In the genomic region with DNA sequence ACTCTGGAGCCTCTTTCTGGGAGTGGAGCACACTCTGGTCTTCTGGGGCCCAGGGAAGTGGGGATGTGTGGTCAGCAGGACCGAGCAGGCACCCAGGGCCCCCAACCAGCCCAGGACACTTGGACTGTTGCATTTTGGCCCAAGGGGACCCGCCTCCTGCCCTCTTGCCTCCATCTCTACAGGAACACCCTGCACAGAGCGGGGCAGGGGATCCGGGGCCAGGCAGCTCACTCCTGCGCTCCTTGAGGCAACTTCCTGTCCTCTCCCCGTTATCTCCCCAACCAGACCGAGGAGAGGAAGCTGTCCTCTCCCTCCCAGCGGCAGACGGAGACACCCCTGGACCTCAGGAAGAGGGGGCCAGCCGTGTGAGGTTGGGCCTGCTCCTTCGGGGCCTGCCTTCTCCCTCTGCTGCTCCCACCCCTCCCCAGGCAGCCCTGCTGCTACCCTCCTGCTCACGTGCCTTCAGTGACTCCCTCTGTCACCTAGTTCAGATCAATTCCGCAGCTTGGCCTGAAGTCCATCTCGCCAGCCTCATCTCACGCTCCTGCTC, we compare ENCODE assay signal across 1 cellular context.
TF ChIP-seq lines count a peak whose summit lies in the region.

No MANE protein-coding gene starts in this region.

TF ChIP-seq in K562, 482 proteins besides CTCF, POLR2A, EP300 and RAD21 (continued from another document and continues in another):
- TF ChIP-seq, protein P1, sequence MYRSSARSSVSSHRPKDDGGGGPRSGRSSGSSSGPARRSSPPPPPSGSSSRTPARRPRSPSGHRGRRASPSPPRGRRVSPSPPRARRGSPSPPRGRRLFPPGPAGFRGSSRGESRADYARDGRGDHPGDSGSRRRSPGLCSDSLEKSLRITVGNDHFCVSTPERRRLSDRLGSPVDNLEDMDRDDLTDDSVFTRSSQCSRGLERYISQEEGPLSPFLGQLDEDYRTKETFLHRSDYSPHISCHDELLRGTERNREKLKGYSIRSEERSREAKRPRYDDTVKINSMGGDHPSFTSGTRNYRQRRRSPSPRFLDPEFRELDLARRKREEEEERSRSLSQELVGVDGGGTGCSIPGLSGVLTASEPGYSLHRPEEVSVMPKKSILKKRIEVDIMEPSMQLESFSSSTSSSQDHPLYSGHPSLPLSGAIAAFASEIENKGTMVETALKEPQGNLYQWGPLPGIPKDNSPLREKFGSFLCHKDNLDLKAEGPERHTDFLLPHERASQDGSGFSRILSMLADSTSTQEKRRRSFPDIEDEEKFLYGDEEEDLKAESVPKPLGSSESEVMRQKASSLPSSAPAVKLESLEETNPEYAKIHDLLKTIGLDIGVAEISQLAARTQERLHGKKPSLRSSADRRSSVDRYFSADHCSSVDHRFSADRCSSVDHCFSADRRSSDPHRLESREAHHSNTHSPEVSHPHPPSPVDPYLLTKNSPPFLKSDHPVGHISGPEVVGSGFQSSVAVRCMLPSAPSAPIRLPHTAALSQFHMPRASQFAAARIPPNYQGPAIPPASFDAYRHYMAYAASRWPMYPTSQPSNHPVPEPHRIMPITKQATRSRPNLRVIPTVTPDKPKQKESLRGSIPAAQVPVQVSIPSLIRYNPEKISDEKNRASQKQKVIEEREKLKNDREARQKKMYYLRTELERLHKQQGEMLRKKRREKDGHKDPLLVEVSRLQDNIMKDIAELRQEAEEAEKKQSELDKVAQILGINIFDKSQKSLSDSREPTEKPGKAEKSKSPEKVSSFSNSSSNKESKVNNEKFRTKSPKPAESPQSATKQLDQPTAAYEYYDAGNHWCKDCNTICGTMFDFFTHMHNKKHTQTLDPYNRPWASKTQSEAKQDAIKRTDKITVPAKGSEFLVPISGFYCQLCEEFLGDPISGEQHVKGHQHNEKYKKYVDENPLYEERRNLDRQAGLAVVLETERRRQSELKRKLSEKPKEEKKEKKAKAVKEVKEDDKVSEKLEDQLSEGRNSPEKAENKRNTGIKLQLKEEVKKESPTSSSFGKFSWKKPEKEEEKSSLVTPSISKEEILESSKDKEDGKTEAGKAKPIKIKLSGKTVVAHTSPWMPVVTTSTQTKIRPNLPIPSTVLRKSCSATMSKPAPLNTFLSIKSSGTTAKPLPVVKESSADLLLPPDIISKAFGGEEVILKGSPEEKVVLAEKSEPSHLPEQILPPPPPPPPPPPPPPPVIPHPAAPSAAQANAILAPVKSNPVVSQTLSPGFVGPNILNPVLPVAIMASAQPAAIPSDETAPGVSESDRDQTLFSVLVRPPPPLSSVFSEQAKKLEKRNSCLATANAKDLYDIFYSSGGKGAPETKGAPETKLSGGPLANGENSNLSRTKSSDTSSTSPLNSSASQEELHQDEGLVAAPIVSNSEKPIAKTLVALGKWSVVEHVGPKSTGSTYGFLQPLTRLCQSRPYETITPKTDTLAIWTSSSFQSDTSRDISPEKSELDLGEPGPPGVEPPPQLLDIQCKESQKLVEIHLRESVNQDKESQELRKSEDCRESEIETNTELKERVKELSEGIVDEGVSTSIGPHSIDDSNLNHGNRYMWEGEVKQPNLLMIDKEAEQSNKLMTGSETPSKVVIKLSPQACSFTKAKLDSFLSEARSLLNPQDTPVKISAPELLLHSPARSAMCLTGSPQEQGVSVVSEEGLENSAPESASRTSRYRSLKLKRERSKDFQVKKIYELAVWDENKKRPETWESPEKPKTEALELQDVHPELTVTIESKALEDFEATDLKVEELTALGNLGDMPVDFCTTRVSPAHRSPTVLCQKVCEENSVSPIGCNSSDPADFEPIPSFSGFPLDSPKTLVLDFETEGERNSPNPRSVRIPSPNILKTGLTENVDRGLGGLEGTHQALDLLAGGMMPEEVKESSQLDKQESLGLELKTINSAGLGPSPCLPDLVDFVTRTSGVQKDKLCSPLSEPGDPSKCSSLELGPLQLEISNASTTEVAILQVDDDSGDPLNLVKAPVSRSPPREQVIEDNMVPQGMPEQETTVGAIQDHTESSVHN (IDR thresholded peaks at IDR 0.05; ENCODE audit: borderline replicate concordance in 1 of 2, low read depth in 1 of 2) = no peak
- TF ChIP-seq ZFP36 (IDR thresholded peaks at IDR 0.05; ENCODE audit: low read depth, low read length, partially characterized antibody) = peak; percentile 13
- no peak for TF ChIP-seq PHF21A (IDR thresholded peaks at IDR 0.05; ENCODE audit: borderline replicate concordance, low read depth)
- TF ChIP-seq UBTF (IDR thresholded peaks at IDR 0.05; ENCODE audit: borderline replicate concordance in 1 of 2, low read depth in 2 of 2, low read length in 2 of 2) = peak in 1 of 2 experiments; percentile 84; a peak in 1 of 4 replicates
- no peak for TF ChIP-seq COPS2 (conservative IDR thresholded peaks at IDR 0.05)
- no peak for TF ChIP-seq NFIX (CRISPR knock-in tag; IDR thresholded peaks at IDR 0.05; ENCODE audit: low read depth)
- no peak for TF ChIP-seq ZFP30 (CRISPR knock-in tag; IDR thresholded peaks at IDR 0.05; ENCODE audit: borderline replicate concordance)
- no peak for TF ChIP-seq SRSF3 (IDR thresholded peaks at IDR 0.05; ENCODE audit: insufficient read depth, low read length)
- TF ChIP-seq SAFB (IDR thresholded peaks at IDR 0.05; ENCODE audit: borderline replicate concordance, low read depth, low read length) = no peak
- no peak for TF ChIP-seq TBP (optimal IDR thresholded peaks at IDR 0.05; ENCODE audit: low read depth, low read length)
- TF ChIP-seq, protein P2, sequence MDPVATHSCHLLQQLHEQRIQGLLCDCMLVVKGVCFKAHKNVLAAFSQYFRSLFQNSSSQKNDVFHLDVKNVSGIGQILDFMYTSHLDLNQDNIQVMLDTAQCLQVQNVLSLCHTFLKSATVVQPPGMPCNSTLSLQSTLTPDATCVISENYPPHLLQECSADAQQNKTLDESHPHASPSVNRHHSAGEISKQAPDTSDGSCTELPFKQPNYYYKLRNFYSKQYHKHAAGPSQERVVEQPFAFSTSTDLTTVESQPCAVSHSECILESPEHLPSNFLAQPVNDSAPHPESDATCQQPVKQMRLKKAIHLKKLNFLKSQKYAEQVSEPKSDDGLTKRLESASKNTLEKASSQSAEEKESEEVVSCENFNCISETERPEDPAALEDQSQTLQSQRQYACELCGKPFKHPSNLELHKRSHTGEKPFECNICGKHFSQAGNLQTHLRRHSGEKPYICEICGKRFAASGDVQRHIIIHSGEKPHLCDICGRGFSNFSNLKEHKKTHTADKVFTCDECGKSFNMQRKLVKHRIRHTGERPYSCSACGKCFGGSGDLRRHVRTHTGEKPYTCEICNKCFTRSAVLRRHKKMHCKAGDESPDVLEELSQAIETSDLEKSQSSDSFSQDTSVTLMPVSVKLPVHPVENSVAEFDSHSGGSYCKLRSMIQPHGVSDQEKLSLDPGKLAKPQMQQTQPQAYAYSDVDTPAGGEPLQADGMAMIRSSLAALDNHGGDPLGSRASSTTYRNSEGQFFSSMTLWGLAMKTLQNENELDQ (CRISPR knock-in tag; IDR thresholded peaks at IDR 0.05; ENCODE audit: borderline replicate concordance) = no peak
- no peak for TF ChIP-seq KDM5B (IDR thresholded peaks at IDR 0.05; ENCODE audit: insufficient replicate concordance, low read depth, low read length)
- TF ChIP-seq YBX1 (IDR thresholded peaks at IDR 0.05) = no peak
- TF ChIP-seq BRF1 (IDR thresholded peaks at IDR 0.05; ENCODE audit: borderline replicate concordance, extremely low read depth, insufficient read length) = no peak
- no peak for TF ChIP-seq HDAC6 (IDR thresholded peaks at IDR 0.05; ENCODE audit: low read depth, low read length)
- peak in 1 of 2 experiments; percentile 67; a peak in 1 of 4 replicates for TF ChIP-seq ZNF639 (CRISPR knock-in tag; conservative IDR thresholded peaks at IDR 0.05 in 1 of 2, IDR thresholded peaks at IDR 0.05 in 1 of 2)
- peak; percentile 36; the same call in 1 of the 2 replicates for TF ChIP-seq PHF8 (IDR thresholded peaks at IDR 0.05; ENCODE audit: borderline replicate concordance, low read length)
- no peak for TF ChIP-seq SLC30A9 (CRISPR knock-in tag; IDR thresholded peaks at IDR 0.05)
- TF ChIP-seq FOXP1 (CRISPR knock-in tag; IDR thresholded peaks at IDR 0.05) = no peak
- TF ChIP-seq SPI1 (IDR thresholded peaks at IDR 0.05; ENCODE audit: borderline replicate concordance, low read depth, low read length) = peak; percentile 76
- TF ChIP-seq MEF2D (tag; conservative IDR thresholded peaks at IDR 0.05; ENCODE audit: low read depth) = peak; percentile 18; the same call in 1 of the 2 replicates
- no peak for TF ChIP-seq ADNP (tag; IDR thresholded peaks at IDR 0.05)
- no peak; the same call in 1 of the 2 replicates for TF ChIP-seq GMEB1 (CRISPR knock-in tag; IDR thresholded peaks at IDR 0.05)
- TF ChIP-seq, protein P3, sequence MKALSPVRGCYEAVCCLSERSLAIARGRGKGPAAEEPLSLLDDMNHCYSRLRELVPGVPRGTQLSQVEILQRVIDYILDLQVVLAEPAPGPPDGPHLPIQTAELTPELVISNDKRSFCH (CRISPR knock-in tag; IDR thresholded peaks at IDR 0.05) = no peak
- TF ChIP-seq, protein P3 (tag; IDR thresholded peaks at IDR 0.05) = no peak
- peak; percentile 90 for TF ChIP-seq TCF3 (CRISPR knock-in tag; IDR thresholded peaks at IDR 0.05)
- TF ChIP-seq AFF4 (CRISPR knock-in tag; IDR thresholded peaks at IDR 0.05) = no peak; the same call in 1 of the 2 replicates
- no peak for TF ChIP-seq THRA (IDR thresholded peaks at IDR 0.05)
- TF ChIP-seq ELF1 (tag; IDR thresholded peaks at IDR 0.05) = no peak; the same call in 1 of the 2 replicates
- TF ChIP-seq CSDE1 (IDR thresholded peaks at IDR 0.05) = no peak
